ENCODE assay signal across 1 cellular context in genomic region chr5:181188700-181189362, GRCh38.
TF ChIP-seq lines count a peak whose summit lies in the region.

No MANE protein-coding gene starts in this region.

TF ChIP-seq in K562, 482 proteins besides CTCF, POLR2A, EP300 and RAD21 (continued from another document and continues in another):
- TF ChIP-seq USF1 (CRISPR knock-in tag; IDR thresholded peaks at IDR 0.05) (0 out of 2 replicates have a peak, but pooled peaks have one; percentile 27), MGA (IDR thresholded peaks at IDR 0.05) (no peak), CSDE1 (IDR thresholded peaks at IDR 0.05) (no peak), SP1 (CRISPR knock-in tag; IDR thresholded peaks at IDR 0.05) (peak; percentile 70; the same call in 1 of the 2 replicates), SMARCA5 (IDR thresholded peaks at IDR 0.05) (peak; percentile 12; the same call in 1 of the 2 replicates), ZNF407 (IDR thresholded peaks at IDR 0.05; ENCODE audit: low read depth) (no peak; the same call in 1 of the 2 replicates), ELF2 (CRISPR knock-in tag; IDR thresholded peaks at IDR 0.05) (no peak), ZBTB40 (IDR thresholded peaks at IDR 0.05) (peak; percentile 84), ZBTB40 (CRISPR knock-in tag; IDR thresholded peaks at IDR 0.05) (no peak), HNRNPH1 (optimal IDR thresholded peaks at IDR 0.05; ENCODE audit: low read depth, low read length) (no peak), KAT7 (CRISPR knock-in tag; IDR thresholded peaks at IDR 0.05; ENCODE audit: borderline replicate concordance) (no peak), ZFP1 (CRISPR knock-in tag; IDR thresholded peaks at IDR 0.05) (no peak), NFYB (IDR thresholded peaks at IDR 0.05; ENCODE audit: extremely low read depth, insufficient read length) (no peak), SREBF2 (CRISPR knock-in tag; IDR thresholded peaks at IDR 0.05) (no peak), SMAD4 (CRISPR knock-in tag; conservative IDR thresholded peaks at IDR 0.05) (no peak), ZNF217 (CRISPR knock-in tag; IDR thresholded peaks at IDR 0.05) (no peak), FOSL1 (tag; conservative IDR thresholded peaks at IDR 0.05) (0 out of 2 replicates have a peak, but pooled peaks have one; percentile 11), BRD4 (IDR thresholded peaks at IDR 0.05) (peak; percentile 92; the same call in 1 of the 2 replicates), TBP (optimal IDR thresholded peaks at IDR 0.05; ENCODE audit: low read depth, low read length) (peak; percentile 98), GTF2F1 (IDR thresholded peaks at IDR 0.05; ENCODE audit: low read depth, low read length) (0 out of 2 replicates have a peak, but pooled peaks have one; percentile 10)
